34 cellular contexts compared by ENCODE assay signal in genomic region chr17:78081551-78081950, GRCh38. TPM values are rescaled to one million over a fixed set of nuclear protein-coding genes. Genes with fewer than 3 reads are reported as not detected.
A peak's percentile ranks its signal among the peaks of the same experiment; 100 is the strongest.
DNase-seq lines count a peak whose midpoint lies in the region; ATAC-seq and TF ChIP-seq lines count a peak whose summit lies in the region.
"Had no signal": no experiment of that assay in that cellular context is flagged by ENCODE, and none has a peak within 500 bp of the region (broad histone marks: within the 10 kb centered on the region; RNA-seq: fewer than 3 reads in every experiment).

No MANE protein-coding gene starts in this region.

- no peak overlapping the region for H3K4me3 Mint-ChIP-seq in T-helper 2 cell treated with Interferon-gamma antibody and Interleukin-4, amounts not matched to agents 5 μg/mL and 100 μg/mL, for 36 hours
- H3K4me3 Mint-ChIP-seq in T-helper 17 cell: no peak overlapping the region
- H3K4me3 Mint-ChIP-seq in naive thymus-derived CD8-positive, alpha-beta T cell: no peak overlapping the region
- no peak overlapping the region for H3K4me3 Mint-ChIP-seq in effector memory CD8-positive, alpha-beta T cell
- H3K4me3 Mint-ChIP-seq: activated naive CD8-positive, alpha-beta T cell treated with anti-CD3 and anti-CD28 coated beads, Interleukin-2, amount 10 ng/mL, durations not matched to agents 7 days and 5 days; CD4-positive, alpha-beta T cell; endodermal cell; GM23338; nephron had no signal

- no peaks in the 10 kb centered on the region for H3K9me3 Mint-ChIP-seq in T-helper 2 cell treated with Interferon-gamma antibody and Interleukin-4, amounts not matched to agents 5 μg/mL and 100 μg/mL, for 36 hours
- H3K9me3 Mint-ChIP-seq in naive thymus-derived CD8-positive, alpha-beta T cell: no peaks in the 10 kb centered on the region
- H3K9me3 Mint-ChIP-seq in effector memory CD8-positive, alpha-beta T cell: no peaks in the 10 kb centered on the region
- H3K9me3 Mint-ChIP-seq: activated naive CD8-positive, alpha-beta T cell treated with anti-CD3 and anti-CD28 coated beads, Interleukin-2, amount 10 ng/mL, durations not matched to agents 7 days and 5 days; CD4-positive, alpha-beta T cell; endodermal cell; GM23338; nephron had no signal

- peak overlapping the region; percentile 42 for H3K27ac Mint-ChIP-seq in T-helper 2 cell treated with Interferon-gamma antibody and Interleukin-4, amounts not matched to agents 5 μg/mL and 100 μg/mL, for 36 hours
- H3K27ac Mint-ChIP-seq in T-helper 17 cell: peak overlapping the region; percentile 67
- H3K27ac Mint-ChIP-seq in naive thymus-derived CD8-positive, alpha-beta T cell: no peak overlapping the region
- H3K27ac Mint-ChIP-seq in effector memory CD8-positive, alpha-beta T cell: no peak overlapping the region
- H3K27ac Mint-ChIP-seq: activated naive CD8-positive, alpha-beta T cell treated with anti-CD3 and anti-CD28 coated beads, Interleukin-2, amount 10 ng/mL, durations not matched to agents 7 days and 5 days; CD4-positive, alpha-beta T cell; endodermal cell; GM23338 had no signal

- no peak for DNase-seq in T-helper 2 cell treated with Interferon-gamma antibody and Interleukin-4, amounts not matched to agents 5 μg/mL and 100 μg/mL, for 36 hours (ENCODE audit: low spot score)
- DNase-seq in T-helper 2 cell (no peak), T-helper 17 cell (no peak), left ventricle myocardium inferior (no peak), inferior parietal cortex (ENCODE audit: extremely low spot score) (no peak)
- no peak for DNase-seq in naive thymus-derived CD8-positive, alpha-beta T cell
- no peak for DNase-seq in effector memory CD8-positive, alpha-beta T cell
- DNase-seq: activated CD4-positive, alpha-beta T cell treated with anti-CD3 and anti-CD28 coated beads for 48 hours; activated CD8-positive, alpha-beta memory T cell treated with anti-CD3 and anti-CD28 coated beads for 24 hours; activated effector memory CD4-positive, alpha-beta T cell treated with anti-CD3 and anti-CD28 coated beads, Interleukin-2, amount 50 U/mL, for 16 hours; activated naive CD8-positive, alpha-beta T cell treated with anti-CD3 and anti-CD28 coated beads, Interleukin-2, amount 10 ng/mL, durations not matched to agents 7 days and 5 days; activated T-cell treated with anti-CD3 and anti-CD28 coated beads for 4 hours; CD4-positive, alpha-beta T cell; endodermal cell; IMR-90; kidney; NCI-H1048; NCI-H1694 treated with DMSO at 0.1 percent for 48 hours; NCI-H524; ovary; retina; stimulated activated naive CD4-positive, alpha-beta T cell; T-helper 9 cell; testis had no signal

- TF ChIP-seq CTCF in left ventricle myocardium inferior (IDR thresholded peaks at IDR 0.05; ENCODE audit: borderline replicate concordance): no peak

- H3K9me3 ChIP-seq in T-helper 17 cell (ENCODE audit: control insufficient read depth, low read length, poor library complexity, severe bottlenecking) (no peaks in the 10 kb centered on the region), left ventricle myocardium inferior (replicated peaks) (no peaks in the 10 kb centered on the region), skeletal muscle tissue (ENCODE audit: control insufficient read depth in 3 of 3, low read length in 3 of 3) (no peaks in the 10 kb centered on the region)
- H3K9me3 ChIP-seq: A549, ascending aorta, ovary, testis had no signal

- no peaks in the 10 kb centered on the region for H3K27me3 Mint-ChIP-seq in T-helper 2 cell treated with Interferon-gamma antibody and Interleukin-4, amounts not matched to agents 5 μg/mL and 100 μg/mL, for 36 hours (ENCODE audit: low read depth)
- no peaks in the 10 kb centered on the region for H3K27me3 Mint-ChIP-seq in T-helper 17 cell
- no peaks in the 10 kb centered on the region for H3K27me3 Mint-ChIP-seq in naive thymus-derived CD8-positive, alpha-beta T cell
- no peaks in the 10 kb centered on the region for H3K27me3 Mint-ChIP-seq in effector memory CD8-positive, alpha-beta T cell
- H3K27me3 Mint-ChIP-seq: activated naive CD8-positive, alpha-beta T cell treated with anti-CD3 and anti-CD28 coated beads, Interleukin-2, amount 10 ng/mL, durations not matched to agents 7 days and 5 days; CD4-positive, alpha-beta T cell had no signal

- peak overlapping the region in 2 of 3 donors; percentile 30 to 51 for H3K9ac ChIP-seq in skeletal muscle tissue (ENCODE audit: low read depth in 1 of 3, low read length in 3 of 3)

- intact Hi-C loops in left ventricle myocardium inferior (cut with micrococcal nuclease): no loop called here

- peak overlapping the region; percentile 81 for H3K27ac ChIP-seq in left ventricle myocardium inferior (replicated peaks)
- H3K27ac ChIP-seq in skeletal muscle tissue (ENCODE audit: low read depth, low read length): peak overlapping the region; percentile 56
- H3K27ac ChIP-seq: A549, ascending aorta, coronary artery, ovary, testis, VCaP had no signal

- H3K4me3 ChIP-seq in left ventricle myocardium inferior (no peak overlapping the region), skeletal muscle tissue (ENCODE audit: low read length in 3 of 3) (no peak overlapping the region)
- H3K4me3 ChIP-seq: A549, ascending aorta, coronary artery, GM23338, lung, ovary, smooth muscle cell, testis had no signal

- ATAC-seq in T-helper 17 cell: no peak
- no peak for ATAC-seq in naive thymus-derived CD8-positive, alpha-beta T cell
- ATAC-seq in effector memory CD8-positive, alpha-beta T cell (replicated peaks): no peak
- ATAC-seq: A549, GM23338 had no signal

- peaks cover 88% of the 10 kb centered on the region for H3K36me3 ChIP-seq in left ventricle myocardium inferior
- H3K36me3 ChIP-seq in skeletal muscle tissue (ENCODE audit: control insufficient read depth in 3 of 3, insufficient read depth in 3 of 3, low read length in 3 of 3): peaks cover 35 to 63% (median 49%) of the 10 kb centered on the region in 3 donors
- H3K36me3 ChIP-seq: ovary had no signal

- POLR2A ChIA-PET in naive thymus-derived CD8-positive, alpha-beta T cell (lab: Charles Lee): no interaction called here

- H3K4me1 ChIP-seq in left ventricle myocardium inferior (peaks cover 51% of the 10 kb centered on the region), skeletal muscle tissue (ENCODE audit: control insufficient read depth in 3 of 3, insufficient read depth in 3 of 3, low read length in 3 of 3) (peaks cover 3 to 24% (median 11%) of the 10 kb centered on the region in 3 donors)
- H3K4me1 ChIP-seq: A549, ascending aorta, testis had no signal

- peaks cover 31% of the 10 kb centered on the region for H3K36me3 Mint-ChIP-seq in T-helper 2 cell treated with Interferon-gamma antibody and Interleukin-4, amounts not matched to agents 5 μg/mL and 100 μg/mL, for 36 hours (ENCODE audit: low read depth)
- H3K36me3 Mint-ChIP-seq in T-helper 17 cell (ENCODE audit: low read depth): peaks cover 3% of the 10 kb centered on the region
- peaks cover 0 to 98% (median 17%) of the 10 kb centered on the region in 3 donors for H3K36me3 Mint-ChIP-seq in naive thymus-derived CD8-positive, alpha-beta T cell
- peaks cover 86% of the 10 kb centered on the region for H3K36me3 Mint-ChIP-seq in effector memory CD8-positive, alpha-beta T cell (ENCODE audit: insufficient read depth)

- no peaks in the 10 kb centered on the region for H3K27me3 ChIP-seq in left ventricle myocardium inferior (ENCODE audit: low read depth)
- H3K27me3 ChIP-seq in skeletal muscle tissue (ENCODE audit: control insufficient read depth in 3 of 3, insufficient read depth in 3 of 3, low read length in 3 of 3): no peaks in the 10 kb centered on the region
- H3K27me3 ChIP-seq: ascending aorta, ovary, testis had no signal

- H3K4me1 Mint-ChIP-seq in T-helper 2 cell treated with Interferon-gamma antibody and Interleukin-4, amounts not matched to agents 5 μg/mL and 100 μg/mL, for 36 hours (ENCODE audit: low read depth): peaks cover 20% of the 10 kb centered on the region
- H3K4me1 Mint-ChIP-seq in T-helper 17 cell: peaks cover 2% of the 10 kb centered on the region
- peaks cover 0 to 2% (median under 1%) of the 10 kb centered on the region in 4 donors for H3K4me1 Mint-ChIP-seq in naive thymus-derived CD8-positive, alpha-beta T cell
- H3K4me1 Mint-ChIP-seq in effector memory CD8-positive, alpha-beta T cell (ENCODE audit: low read depth in 2 of 2): peaks cover 0 to 2% of the 10 kb centered on the region in 2 donors
- H3K4me1 Mint-ChIP-seq: endodermal cell, GM23338 had no signal

RNA-seq across cellular contexts. Expression of gene TMC6, which starts 47.0 kb away (rescaled TPM):
- total RNA-seq in T-helper 17 cell: 100 to 1,000 TPM; 609 to 822 TPM
- total RNA-seq in left ventricle myocardium inferior: 39.5 TPM
- total RNA-seq in skeletal muscle tissue: 15.7 TPM
- 100 to 1,000 TPM; 809 to 819 TPM for total RNA-seq in naive thymus-derived CD8-positive, alpha-beta T cell
- polyA plus RNA-seq in naive thymus-derived CD8-positive, alpha-beta T cell: 100 to 1,000 TPM; 186 to 253 (median 209) TPM
- total RNA-seq: IMR-90 had no signal

RNA-seq across cellular contexts. Expression of gene TMC8, which starts 49.0 kb away (rescaled TPM):
- 100 to 1,000 TPM; 352 to 481 TPM for total RNA-seq in T-helper 17 cell
- 1.3 TPM for total RNA-seq in left ventricle myocardium inferior
- total RNA-seq in skeletal muscle tissue: 7.8 TPM
- total RNA-seq in naive thymus-derived CD8-positive, alpha-beta T cell: 100 to 1,000 TPM; 367 to 370 TPM
- polyA plus RNA-seq in naive thymus-derived CD8-positive, alpha-beta T cell: 100 to 1,000 TPM in 1 of 3 donors, 10 to 100 TPM in 2; 62.5 to 141 (median 72.9) TPM
- total RNA-seq: fibroblast of villous mesenchyme, IMR-90 had no signal
- polyA plus RNA-seq: IMR-90 had no signal

Comparison
In these comparisons a context has a peak if more than half of its experiments do, and no peak if none do; other contexts are left out.
1. H3K27ac Mint-ChIP-seq: peak in T-helper 2 cell treated with Interferon-gamma antibody and Interleukin-4, amounts not matched to agents 5 μg/mL and 100 μg/mL, for 36 hours (single experiment) and T-helper 17 cell (single experiment); none in naive thymus-derived CD8-positive, alpha-beta T cell (0 of 10) and effector memory CD8-positive, alpha-beta T cell (0 of 2).
2. RNA of gene TMC6, which starts 47.0 kb away (total RNA-seq): 609 to 822 TPM in T-helper 17 cell and 809 to 819 TPM in naive thymus-derived CD8-positive, alpha-beta T cell; 39.5 TPM in left ventricle myocardium inferior (single experiment) and 15.7 TPM in skeletal muscle tissue (single experiment); every median in the first group is over 10 times any median in the second.
3. RNA of gene TMC8, which starts 49.0 kb away (total RNA-seq): 352 to 481 TPM in T-helper 17 cell and 367 to 370 TPM in naive thymus-derived CD8-positive, alpha-beta T cell; 7.8 TPM in skeletal muscle tissue (single experiment) and 1.3 TPM in left ventricle myocardium inferior (single experiment); every median in the first group is over 10 times any median in the second.